18 cellular contexts compared by ENCODE assay signal in the genomic region with DNA sequence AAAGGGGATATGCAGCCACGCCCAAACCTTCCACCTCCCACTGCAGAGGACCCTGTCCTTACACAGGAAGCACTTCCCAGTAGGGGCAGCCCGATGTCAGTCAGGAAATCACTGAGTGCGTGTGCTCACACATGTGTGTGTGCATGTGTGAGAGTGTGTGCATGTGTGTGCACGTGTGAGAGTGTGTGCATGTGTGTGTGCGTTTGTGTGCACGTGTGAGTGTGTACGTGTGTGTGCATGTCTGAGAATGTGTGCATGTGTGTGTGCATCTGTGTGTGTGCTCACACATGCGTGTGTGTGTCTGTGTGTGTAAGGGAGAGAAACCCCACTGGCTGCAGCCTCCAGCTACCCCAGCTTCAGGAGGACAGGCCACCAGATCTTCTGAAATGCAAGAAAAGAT.
DNase-seq lines count a peak whose midpoint lies in the region; ATAC-seq, FAIRE-seq and TF ChIP-seq lines count a peak whose summit lies in the region.
"Had no signal": no experiment of that assay in that cellular context is flagged by ENCODE, and none has a peak within 500 bp of the region (broad histone marks: within the 10 kb centered on the region; RNA-seq: fewer than 3 reads in every experiment).

No MANE protein-coding gene starts in this region.

- H3K9ac ChIP-seq in H1 (replicated peaks in 1 of 4; ENCODE audit: extremely low read depth in 1 of 4, low read depth in 3 of 4, low read length in 3 of 4), result no peak overlapping the region; a peak in 1 of 7 replicates
- no peak overlapping the region for H3K9ac ChIP-seq in trophoblast cell (ENCODE audit: low read length)
- H3K9ac ChIP-seq: BLaER1 treated with 17β-estradiol and CSF1 and Interleukin-3, amounts not matched to agents 10 nM and 100 nM; GM23248 had no signal

- H4K20me1 ChIP-seq in H1 (replicated peaks in 1 of 2; ENCODE audit: control insufficient read depth in 1 of 2, insufficient read depth in 2 of 2, low read length in 2 of 2), result no peaks in the 10 kb centered on the region

- 89% methylated on average over 8 of the region's 8 CpGs; no CpG with 5 or more reads in 1 of the 2 experiments for WGBS in H1 (ENCODE audit: extremely low coverage in 1 of 2, insufficient coverage in 1 of 2, insufficient read length in 1 of 2, insufficient replicate concordance in 2 of 2, low coverage in 1 of 2, low lambda C conversion rate in 2 of 2, missing lambda C conversion rate in 1 of 2), 2 experiments
- no CpG with 5 or more reads among the region's 8 CpGs for WGBS in trophoblast cell (ENCODE audit: extremely low coverage, insufficient coverage, insufficient read length)

- H3K23me2 ChIP-seq in H1 (ENCODE audit: low read depth, low read length), result no peaks in the 10 kb centered on the region

- intact Hi-C loops in Panc1 (cut with micrococcal nuclease; ENCODE audit: unreplicated experiment) (no loop called here), dorsolateral prefrontal cortex (cut with DNase I) (no loop called here)

- H3K79me2 ChIP-seq in H1 (ENCODE audit: control insufficient read depth in 1 of 2, insufficient read depth in 2 of 2, low read length in 2 of 2) (no peaks in the 10 kb centered on the region), trophoblast cell (ENCODE audit: control insufficient read depth, insufficient read depth, low read length, poor library complexity) (peaks cover 2% of the 10 kb centered on the region)

- H2BK20ac ChIP-seq in H1 (ENCODE audit: low read length), result peak overlapping the region; percentile 97; the same call in 1 of the 2 replicates

- POLR2A ChIA-PET in HEK293 (lab: Yijun Ruan, JAX), result no interaction called here
- POLR2A ChIA-PET in Panc1 (lab: Charles Lee), result no interaction called here
- POLR2A ChIA-PET in H1 (lab: Charles Lee; ENCODE audit: partially characterized antibody), result interaction anchor here (1.2 kb wide), 1 partner anchor 9 kb away, joined by 4 read pairs; no protein-coding TSS in a partner anchor

- FAIRE-seq in H1 (lab: Jason Lieb, UNC), result no peak
- FAIRE-seq: GM12891, GM19239, K562 had no signal

- in situ Hi-C loops in Panc1 (cut with HindIII; ENCODE audit: low pct_unique_long_range_greater_than_20kb, low sequenced_read_pairs), result no loop called here

- H4K5ac ChIP-seq in H1 (ENCODE audit: insufficient read length, low read depth, low read length), result no peak overlapping the region

- H3K4me3 ChIP-seq in HEK293 (ENCODE audit: low read depth, low read length) (no peak overlapping the region), Panc1 (ENCODE audit: low read depth in 2 of 2, low read length in 2 of 2) (no peak overlapping the region), H1 (ENCODE audit: extremely low read depth in 1 of 4, insufficient read depth in 2 of 4, low read depth in 3 of 4, low read length in 4 of 4) (no peak overlapping the region), trophoblast cell (ENCODE audit: low read depth, low read length) (peak overlapping the region; percentile 41), MG63 (no peak overlapping the region), dorsolateral prefrontal cortex (no peak overlapping the region)
- H3K4me3 ChIP-seq: BLaER1 treated with 17β-estradiol and CSF1 and Interleukin-3, amounts not matched to agents 10 nM and 100 nM; GM23248; K562 had no signal

- H3K14ac ChIP-seq in H1 (ENCODE audit: insufficient read length) (no peak overlapping the region), trophoblast cell (ENCODE audit: low read length) (no peak overlapping the region)

- TF ChIP-seq POLR2A in H1 (IDR thresholded peaks at IDR 0.05; ENCODE audit: control extremely low read depth in 1 of 2, low read depth in 2 of 2, low read length in 2 of 2), result no peak

- H3K9me3 ChIP-seq in HEK293 (ENCODE audit: control insufficient read depth, insufficient read depth, low read depth, low read length), result no peaks in the 10 kb centered on the region
- no peaks in the 10 kb centered on the region for H3K9me3 ChIP-seq in Panc1 (ENCODE audit: control insufficient read depth, insufficient read depth, low read depth, low read length)
- H3K9me3 ChIP-seq in H1 (ENCODE audit: insufficient read depth in 2 of 2, low read depth in 1 of 2, low read length in 1 of 2), result no peaks in the 10 kb centered on the region
- H3K9me3 ChIP-seq in trophoblast cell (ENCODE audit: insufficient read depth, low read depth, low read length), result peaks cover 3% of the 10 kb centered on the region
- H3K9me3 ChIP-seq in MG63, result no peaks in the 10 kb centered on the region
- H3K9me3 ChIP-seq: BLaER1 treated with 17β-estradiol and CSF1 and Interleukin-3, amounts not matched to agents 10 nM and 100 nM had no signal

- H3K4ac ChIP-seq in H1 (replicated peaks; ENCODE audit: insufficient read length, low read depth, low read length) (no peak overlapping the region), trophoblast cell (ENCODE audit: low read depth, low read length) (no peak overlapping the region)

- TF ChIP-seq CTCF in HEK293 (tag by site-specific recombination; IDR thresholded peaks at IDR 0.05) (no peak), Panc1 (IDR thresholded peaks at IDR 0.05) (no peak), H1 (IDR thresholded peaks at IDR 0.05; ENCODE audit: control extremely low read depth in 1 of 3, insufficient read depth in 1 of 3, low read depth in 1 of 3, low read length in 3 of 3) (no peak), dorsolateral prefrontal cortex (IDR thresholded peaks at IDR 0.05 in 54 of 56, conservative IDR thresholded peaks at IDR 0.05 in 2 of 56; ENCODE audit: low read depth in 1 of 56, partially characterized antibody in 56 of 56) (no peak)

- H3K27me3 ChIP-seq in Panc1 (ENCODE audit: control insufficient read depth, insufficient read depth, low read length) (no peaks in the 10 kb centered on the region), H1 (replicated peaks in 1 of 4; ENCODE audit: control insufficient read depth in 3 of 4, extremely low read depth in 1 of 4, insufficient read depth in 3 of 4, low read length in 3 of 4) (no peaks in the 10 kb centered on the region), trophoblast cell (ENCODE audit: insufficient read depth, low read length) (no peaks in the 10 kb centered on the region), MG63 (no peaks in the 10 kb centered on the region), dorsolateral prefrontal cortex (no peaks in the 10 kb centered on the region)
- H3K27me3 ChIP-seq: BLaER1 treated with 17β-estradiol and CSF1 and Interleukin-3, amounts not matched to agents 10 nM and 100 nM had no signal

- ATAC-seq in Panc1, result no peak
- ATAC-seq: K562 had no signal

- TF ChIP-seq EP300 in H1 (IDR thresholded peaks at IDR 0.05; ENCODE audit: borderline replicate concordance in 1 of 2, low read depth in 2 of 2, low read length in 2 of 2), result no peak

- H4K8ac ChIP-seq in H1 (ENCODE audit: extremely low read depth, insufficient read depth, low read length) (no peak overlapping the region), trophoblast cell (ENCODE audit: low read depth, low read length) (no peak overlapping the region)

- no peak overlapping the region for H2AFZ ChIP-seq in H1 (ENCODE audit: low read length)
- no peak overlapping the region for H2AFZ ChIP-seq in trophoblast cell (ENCODE audit: insufficient read depth, low read length, poor library complexity)
- H2AFZ ChIP-seq: GM23248 had no signal

- CTCF ChIA-PET in HEK293 (lab: Yijun Ruan, JAX), result interaction anchor here (3.4 kb wide), 1 partner anchor 20 kb away, joined by 21 read pairs; no protein-coding TSS in a partner anchor
- CTCF ChIA-PET in Panc1 (lab: Charles Lee), result no interaction called here
- CTCF ChIA-PET in H1 (lab: Charles Lee; ENCODE audit: partially characterized antibody), result interaction anchor here (2.6 to 6.7 kb wide), 2 partner anchors 16 to 20 kb away, joined by 9 to 41 read pairs; no protein-coding TSS in a partner anchor

- peak overlapping the region; percentile 93; the same call in 1 of the 2 replicates for H2BK12ac ChIP-seq in H1 (ENCODE audit: low read depth, low read length)
- H2BK12ac ChIP-seq in trophoblast cell (ENCODE audit: low read length), result no peak overlapping the region

- H3K27ac ChIP-seq in HEK293 (ENCODE audit: extremely low read depth, low read depth, low read length) (no peak overlapping the region), Panc1 (ENCODE audit: low read length) (0 out of 2 replicates have a peak overlapping the region, but pooled peaks have one; percentile 9), H1 (ENCODE audit: low read depth, low read length) (no peak overlapping the region), trophoblast cell (ENCODE audit: low read depth, low read length) (no peak overlapping the region), dorsolateral prefrontal cortex (no peak overlapping the region)
- H3K27ac ChIP-seq: BLaER1 treated with 17β-estradiol and CSF1 and Interleukin-3, amounts not matched to agents 10 nM and 100 nM; GM23248 had no signal

- DNase-seq in Panc1 (ENCODE audit: low read depth, low spot score) (no peak), H1 (ENCODE audit: low read depth in 1 of 2, low spot score in 2 of 2) (no peak), trophoblast cell (no peak), MG63 (no peak), EL (no peak), dorsolateral prefrontal cortex (no peak), NCI-H2227 (lab: John Stamatoyannopoulos, UW; ENCODE audit: unreplicated experiment) (no peak)
- DNase-seq: ACHN; Calu3; CD4-positive, alpha-beta T cell; DMS 273 treated with DMSO at 0.1 percent for 48 hours; GM23248; H7 had no signal

- no peak for TF ChIP-seq RAD21 in H1 (IDR thresholded peaks at IDR 0.05 in 1 of 2, conservative IDR thresholded peaks at IDR 0.05 in 1 of 2; ENCODE audit: low read depth in 2 of 2, low read length in 2 of 2)

- H2AK5ac ChIP-seq in H1 (ENCODE audit: low read depth, low read length), result peak overlapping the region; percentile 94; the same call in 1 of the 2 replicates
- no peak overlapping the region for H2AK5ac ChIP-seq in trophoblast cell (ENCODE audit: low read length)

- no peak overlapping the region for H3K18ac ChIP-seq in H1 (ENCODE audit: extremely low read depth, low read length)
- H3K18ac ChIP-seq in trophoblast cell (ENCODE audit: low read length), result no peak overlapping the region

- H3K23ac ChIP-seq in H1 (ENCODE audit: insufficient read length) (no peak overlapping the region), trophoblast cell (ENCODE audit: low read length) (peak overlapping the region; percentile 18)

- no TSS peak for BruUV-seq in Panc1 (replicated peaks; lab: Mats Ljungman, UMichigan)

- peak overlapping the region; percentile 57 for H4K91ac ChIP-seq in H1 (replicated peaks; ENCODE audit: insufficient read length, low read length)
- no peak overlapping the region for H4K91ac ChIP-seq in trophoblast cell (ENCODE audit: low read depth, low read length)

- H2BK5ac ChIP-seq in H1 (ENCODE audit: low read depth, low read length) (0 out of 2 replicates have a peak overlapping the region, but pooled peaks have one; percentile 72), trophoblast cell (ENCODE audit: low read depth, low read length, poor library complexity) (no peak overlapping the region)

- H4K12ac ChIP-seq in trophoblast cell (ENCODE audit: low read depth, low read length), result no peak overlapping the region

- H2BK15ac ChIP-seq in H1 (ENCODE audit: low read length), result 0 out of 2 replicates have a peak overlapping the region, but pooled peaks have one; percentile 5

- H3K4me2 ChIP-seq in H1 (ENCODE audit: insufficient read depth in 1 of 2, low read depth in 2 of 2, low read length in 2 of 2) (no peak overlapping the region), trophoblast cell (ENCODE audit: low read length) (no peak overlapping the region)

- H3K79me1 ChIP-seq in H1 (ENCODE audit: low read depth, low read length) (peaks cover 2% of the 10 kb centered on the region), trophoblast cell (ENCODE audit: low read length) (peaks cover 8% of the 10 kb centered on the region)

- H3K56ac ChIP-seq in H1 (replicated peaks; ENCODE audit: insufficient read length, low read depth, low read length), result no peak overlapping the region

- peaks cover 4% of the 10 kb centered on the region for H3K4me1 ChIP-seq in HEK293 (ENCODE audit: control insufficient read depth, insufficient read depth, low read length)
- H3K4me1 ChIP-seq in Panc1 (ENCODE audit: control insufficient read depth, insufficient read depth, low read length), result peaks cover 55% of the 10 kb centered on the region
- peaks cover 2 to 5% (median 4%) of the 10 kb centered on the region in 4 experiments; a peak in 4 of 7 replicates for H3K4me1 ChIP-seq in H1 (replicated peaks in 1 of 4; ENCODE audit: control insufficient read depth in 3 of 4, insufficient read depth in 4 of 4, low read length in 3 of 4)
- H3K4me1 ChIP-seq in trophoblast cell (ENCODE audit: control insufficient read depth in 1 of 2, insufficient read depth in 2 of 2, low read length in 2 of 2), result peaks cover 17 to 24% of the 10 kb centered on the region in 2 experiments

- no peak overlapping the region for H2BK120ac ChIP-seq in H1 (replicated peaks; ENCODE audit: low read depth, low read length)
- no peak overlapping the region for H2BK120ac ChIP-seq in trophoblast cell (ENCODE audit: insufficient read depth, low read length, poor library complexity)

- H3K36me3 ChIP-seq in HEK293 (ENCODE audit: control insufficient read depth in 2 of 2, insufficient read depth in 1 of 2, low read length in 2 of 2) (no peaks in the 10 kb centered on the region), Panc1 (ENCODE audit: control insufficient read depth, insufficient read depth, low read length) (no peaks in the 10 kb centered on the region), H1 (ENCODE audit: control insufficient read depth in 2 of 4, insufficient read depth in 4 of 4, low read length in 3 of 4) (no peaks in the 10 kb centered on the region), trophoblast cell (ENCODE audit: control insufficient read depth in 1 of 2, insufficient read depth in 2 of 2, low read length in 2 of 2) (peaks cover 6 to 9% of the 10 kb centered on the region in 2 experiments), MG63 (peaks cover 2% of the 10 kb centered on the region; the same call in 1 of the 2 replicates)
